8 cellular contexts compared by ENCODE assay signal in genomic region chr6:163415620-163416379, GRCh38. TPM values are rescaled to one million over a fixed set of nuclear protein-coding genes. Genes with fewer than 3 reads are reported as not detected.
A peak's percentile ranks its signal among the peaks of the same experiment; 100 is the strongest.
DNase-seq lines count a peak whose midpoint lies in the region; TF ChIP-seq lines count a peak whose summit lies in the region.

No MANE protein-coding gene starts in this region.

- peaks cover 34% of the 10 kb centered on the region for H4K20me1 ChIP-seq in KMS-11 (ENCODE audit: insufficient read depth)

- H3K36me3 ChIP-seq in KMS-11 (ENCODE audit: insufficient read depth) = no peaks in the 10 kb centered on the region
- H3K36me3 ChIP-seq in ectodermal cell (ENCODE audit: control insufficient read depth, insufficient read depth, low read length) = no peaks in the 10 kb centered on the region
- H3K36me3 ChIP-seq in suprapubic skin = no peaks in the 10 kb centered on the region

- no peaks in the 10 kb centered on the region for H3K9me3 Mint-ChIP-seq in mesothelial cell of epicardium

- H3K36me3 Mint-ChIP-seq in mesothelial cell of epicardium = no peaks in the 10 kb centered on the region

- TF ChIP-seq EP300 in suprapubic skin (IDR thresholded peaks at IDR 0.05) = no peak

- peak overlapping the region; percentile 88 for H3K4me3 Mint-ChIP-seq in mesothelial cell of epicardium

- H3K4me3 ChIP-seq in KMS-11 (IDR thresholded peaks at IDR 0.05; ENCODE audit: insufficient read depth, low read depth, low read length) (no peak overlapping the region), ectodermal cell (ENCODE audit: insufficient read depth, low read depth, low read length) (peak overlapping the region; percentile 90), suprapubic skin (peak overlapping the region; percentile 97)

- H3K79me2 ChIP-seq in KMS-11 (ENCODE audit: insufficient read depth, low read depth) = peaks cover 54% of the 10 kb centered on the region

- no peaks in the 10 kb centered on the region for H3K9me3 ChIP-seq in ectodermal cell (ENCODE audit: control insufficient read depth, low read length)
- no peaks in the 10 kb centered on the region for H3K9me3 ChIP-seq in suprapubic skin

- no peaks in the 10 kb centered on the region for H3K27me3 Mint-ChIP-seq in mesothelial cell of epicardium (ENCODE audit: low read depth)

- peaks cover 37% of the 10 kb centered on the region for H3K4me1 Mint-ChIP-seq in mesothelial cell of epicardium

- TF ChIP-seq CTCF in KMS-11 (conservative IDR thresholded peaks at IDR 0.05; ENCODE audit: low read depth, low read length) (no peak), mesothelial cell of epicardium (IDR thresholded peaks at IDR 0.05; ENCODE audit: unreplicated experiment) (no peak), suprapubic skin (IDR thresholded peaks at IDR 0.05) (no peak)

- peak; percentile 1 to 60 (median 60) for DNase-seq in NCI-H1417 (lab: John Stamatoyannopoulos, UW)
- DNase-seq in NCI-H1417 treated with DMSO at 0.1 percent for 48 hours (lab: John Stamatoyannopoulos, UW) = no peak
- peak; percentile 54 for DNase-seq in activated CD4-positive, alpha-beta T cell treated with anti-CD3 and anti-CD28 coated beads for 48 hours
- DNase-seq in mesothelial cell of epicardium (ENCODE audit: low spot score in 2 of 2, unreplicated experiment in 2 of 2) = peak in 1 of 2 experiments; percentile 51
- peak in 1 of 2 donors; percentile 70 for DNase-seq in suprapubic skin (ENCODE audit: low spot score in 2 of 2)
- DNase-seq in COR-L47 (lab: John Stamatoyannopoulos, UW) = no peak

- peak overlapping the region; percentile 83 for H3K9ac ChIP-seq in KMS-11

- 0% methylated on average over 57 of the region's 57 CpGs for WGBS in ectodermal cell, 2 experiments
- 2% methylated on average over 29 of the region's 57 CpGs for WGBS in suprapubic skin

- no peaks in the 10 kb centered on the region for H3K27me3 ChIP-seq in KMS-11 (ENCODE audit: insufficient read depth, low read depth)
- no peaks in the 10 kb centered on the region for H3K27me3 ChIP-seq in ectodermal cell (ENCODE audit: control insufficient read depth, insufficient read depth, low read length, poor library complexity, severe bottlenecking)
- H3K27me3 ChIP-seq in suprapubic skin = no peaks in the 10 kb centered on the region

- H3K4me1 ChIP-seq in KMS-11 (ENCODE audit: low read depth, poor library complexity, severe bottlenecking) = peaks cover 51% of the 10 kb centered on the region
- peaks cover 17% of the 10 kb centered on the region for H3K4me1 ChIP-seq in ectodermal cell (ENCODE audit: control insufficient read depth, insufficient read depth, low read length)
- H3K4me1 ChIP-seq in suprapubic skin = peaks cover 40% of the 10 kb centered on the region

- peak overlapping the region; percentile 83 for H3K27ac ChIP-seq in KMS-11
- H3K27ac ChIP-seq in ectodermal cell (ENCODE audit: insufficient read depth, low read depth, low read length, poor library complexity, severe bottlenecking) = peak overlapping the region; percentile 52
- H3K27ac ChIP-seq in suprapubic skin = peak overlapping the region; percentile 100

- peak in 1 of 2 donors; percentile 16 for TF ChIP-seq POLR2A in suprapubic skin (IDR thresholded peaks at IDR 0.05)

- peak overlapping the region; percentile 98 for H3K27ac Mint-ChIP-seq in mesothelial cell of epicardium

- H3K4me2 ChIP-seq in KMS-11 = peak overlapping the region; percentile 61

- H2AFZ ChIP-seq in KMS-11 (ENCODE audit: low read depth) = peak overlapping the region; percentile 36; the same call in 1 of the 2 replicates

RNA-seq across cellular contexts. Expression of gene QKI, which starts 1.3 kb away (rescaled TPM):
- 192 TPM for polyA plus RNA-seq in ectodermal cell (2013, experiment 1 of 4)
- polyA plus RNA-seq in ectodermal cell (2013, experiment 2 of 4) = 178 TPM
- 187 TPM for polyA plus RNA-seq in ectodermal cell (2013, experiment 3 of 4)
- polyA plus RNA-seq in ectodermal cell (2013, experiment 4 of 4) = 216 TPM
- total RNA-seq in mesothelial cell of epicardium = 129 to 138 TPM (median 133 TPM) in 3 replicates
- total RNA-seq in suprapubic skin = 100 to 1,000 TPM; 149 to 187 (median 165) TPM

Comparison
In these comparisons a context has a peak if more than half of its experiments do, and no peak if none do; other contexts are left out.
1. DNase-seq: peak in NCI-H1417 (3 of 3) and activated CD4-positive, alpha-beta T cell treated with anti-CD3 and anti-CD28 coated beads for 48 hours (single experiment); none in NCI-H1417 treated with DMSO at 0.1 percent for 48 hours (single experiment) and COR-L47 (single experiment).
2. Peak in every context shown above with its lines, with median percentiles within 50 percentile points of each other: H3K27ac ChIP-seq.